Comparison of ENCODE assay signal across 1 cellular context in genomic region chr14:21263284-21264024, GRCh38.
TF ChIP-seq lines count a peak whose summit lies in the region.

No MANE protein-coding gene starts in this region.

TF ChIP-seq in K562, 482 proteins besides CTCF, POLR2A, EP300 and RAD21 (continued from another document):
- no peak for TF ChIP-seq ELK3 (CRISPR knock-in tag; IDR thresholded peaks at IDR 0.05)
- no peak for TF ChIP-seq GMEB1 (CRISPR knock-in tag; IDR thresholded peaks at IDR 0.05)
- TF ChIP-seq KLF13 (tag; IDR thresholded peaks at IDR 0.05; ENCODE audit: borderline replicate concordance, low read depth) = no peak
- TF ChIP-seq TGIF2 (CRISPR knock-in tag; IDR thresholded peaks at IDR 0.05) = no peak
- TF ChIP-seq RBFOX2 (IDR thresholded peaks at IDR 0.05; ENCODE audit: low read depth, low read length) = 0 out of 2 replicates have a peak, but pooled peaks have one; percentile 33
- no peak for TF ChIP-seq TBL1XR1 (IDR thresholded peaks at IDR 0.05; ENCODE audit: low read length in 2 of 2)
- TF ChIP-seq POLR2AphosphoS2 (IDR thresholded peaks at IDR 0.05; ENCODE audit: low read length) = 0 out of 2 replicates have a peak, but pooled peaks have one; percentile 58
- no peak for TF ChIP-seq ZNF398 (CRISPR knock-in tag; IDR thresholded peaks at IDR 0.05)
- no peak for TF ChIP-seq ZNF12 (CRISPR knock-in tag; IDR thresholded peaks at IDR 0.05)
- no peak for TF ChIP-seq KAT2B (IDR thresholded peaks at IDR 0.05; ENCODE audit: low read depth, low read length)
- TF ChIP-seq BHLHE40 (IDR thresholded peaks at IDR 0.05; ENCODE audit: low read length) = no peak
- TF ChIP-seq UBTF (IDR thresholded peaks at IDR 0.05; ENCODE audit: borderline replicate concordance in 1 of 2, low read depth in 2 of 2, low read length in 2 of 2) = no peak
- TF ChIP-seq TCF7L2 (IDR thresholded peaks at IDR 0.05; ENCODE audit: low read depth, low read length) = no peak
- no peak for TF ChIP-seq ZNF79 (CRISPR knock-in tag; IDR thresholded peaks at IDR 0.05; ENCODE audit: low read depth)
- no peak for TF ChIP-seq ZNF778 (CRISPR knock-in tag; IDR thresholded peaks at IDR 0.05)
- TF ChIP-seq FOXJ3 (CRISPR knock-in tag; IDR thresholded peaks at IDR 0.05) = no peak
- no peak for TF ChIP-seq TEAD4 (IDR thresholded peaks at IDR 0.05; ENCODE audit: low read length)
- TF ChIP-seq TEAD4 (CRISPR knock-in tag; IDR thresholded peaks at IDR 0.05; ENCODE audit: borderline replicate concordance) = no peak
- TF ChIP-seq THRB (CRISPR knock-in tag; conservative IDR thresholded peaks at IDR 0.05) = no peak
- no peak for TF ChIP-seq NONO (IDR thresholded peaks at IDR 0.05; ENCODE audit: low read depth in 2 of 2, low read length in 1 of 2)
- no peak for TF ChIP-seq ID3 (CRISPR knock-in tag; IDR thresholded peaks at IDR 0.05)
- TF ChIP-seq ID3 (tag; IDR thresholded peaks at IDR 0.05) = no peak
- TF ChIP-seq NCOA6 (IDR thresholded peaks at IDR 0.05) = no peak
- TF ChIP-seq PREB (CRISPR knock-in tag; IDR thresholded peaks at IDR 0.05) = no peak
- no peak for TF ChIP-seq ZNF511 (CRISPR knock-in tag; IDR thresholded peaks at IDR 0.05)
- no peak for TF ChIP-seq CBFA2T3 (IDR thresholded peaks at IDR 0.05)
- peak; percentile 70 for TF ChIP-seq ZNF316 (IDR thresholded peaks at IDR 0.05)
- no peak for TF ChIP-seq NCOA4 (IDR thresholded peaks at IDR 0.05; ENCODE audit: partially characterized antibody)
- peak; percentile 38; the same call in 1 of the 2 replicates for TF ChIP-seq C11orf30 (IDR thresholded peaks at IDR 0.05; ENCODE audit: low read depth)
- no peak for TF ChIP-seq CC2D1A (IDR thresholded peaks at IDR 0.05)
- TF ChIP-seq ZNF77 (CRISPR knock-in tag; IDR thresholded peaks at IDR 0.05) = no peak
- TF ChIP-seq SMAD4 (CRISPR knock-in tag; conservative IDR thresholded peaks at IDR 0.05) = no peak
- no peak for TF ChIP-seq MLLT1 (IDR thresholded peaks at IDR 0.05)
- TF ChIP-seq NR1H2 (CRISPR knock-in tag; IDR thresholded peaks at IDR 0.05) = no peak
- TF ChIP-seq SRSF9 (IDR thresholded peaks at IDR 0.05; ENCODE audit: borderline replicate concordance, low read depth, low read length) = no peak
- TF ChIP-seq PKNOX1 (IDR thresholded peaks at IDR 0.05) = peak; percentile 24; the same call in 1 of the 2 replicates
- TF ChIP-seq POLR2AphosphoS5 (IDR thresholded peaks at IDR 0.05; ENCODE audit: control insufficient read depth, insufficient read depth, low read depth, low read length) = no peak
- no peak for TF ChIP-seq RB1 (IDR thresholded peaks at IDR 0.05; ENCODE audit: low read depth)
- no peak for TF ChIP-seq MTA1 (IDR thresholded peaks at IDR 0.05; ENCODE audit: borderline replicate concordance)
- TF ChIP-seq E2F3 (CRISPR knock-in tag; IDR thresholded peaks at IDR 0.05) = no peak
